Comparison of ENCODE assay signal across 13 cellular contexts in the genomic region with DNA sequence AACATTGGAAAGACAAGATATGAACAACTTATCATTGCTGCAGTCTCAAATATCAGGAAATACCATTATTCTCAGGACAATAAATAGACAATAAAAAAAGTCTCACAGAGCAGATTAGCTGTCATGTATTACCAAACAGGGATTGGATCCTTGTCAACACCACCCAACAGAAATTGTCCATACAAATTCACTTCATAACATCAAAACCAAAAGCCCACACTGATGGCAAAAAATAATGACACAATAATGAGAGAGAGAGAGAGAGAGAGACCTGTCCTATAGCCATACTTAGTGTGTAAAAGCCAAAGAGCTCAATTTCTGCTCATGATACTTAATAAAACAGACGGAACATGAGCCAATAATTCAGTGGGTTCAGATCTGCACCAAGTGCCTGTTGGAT.
DNase-seq lines count a peak whose midpoint lies in the region; ATAC-seq and TF ChIP-seq lines count a peak whose summit lies in the region.
"Had no signal": no experiment of that assay in that cellular context is flagged by ENCODE, and none has a peak within 500 bp of the region (broad histone marks: within the 10 kb centered on the region; RNA-seq: fewer than 3 reads in every experiment).

No MANE protein-coding gene starts in this region.

- no peaks in the 10 kb centered on the region for H3K27me3 ChIP-seq in CD4-positive, alpha-beta memory T cell (ENCODE audit: insufficient read depth, low read length)

- H3K27ac Mint-ChIP-seq in activated CD8-positive, alpha-beta T cell treated with anti-CD3 and anti-CD28 coated beads, Interleukin-2, amount 10 ng/mL, durations not matched to agents 7 days and 5 days = peak overlapping the region; percentile 55
- H3K27ac Mint-ChIP-seq in activated CD8-positive, alpha-beta T cell treated with anti-CD3 and anti-CD28 coated beads for 36 hours = no peak overlapping the region
- H3K27ac Mint-ChIP-seq in CD4-positive, alpha-beta memory T cell = peak overlapping the region; percentile 53 to 98 (median 82)
- peak overlapping the region; percentile 3 for H3K27ac Mint-ChIP-seq in activated T-helper 1 cell treated with anti-CD3 and anti-CD28 coated beads, Interleukin-12 subunit alpha, Interleukin-12 subunit beta, Interleukin-2, Interleukin-4 antibody, amounts not matched to agents 30 ng/mL and 10 ng/mL and 1 ng/mL, durations not matched to agents 14 hours and 24 hours and 36 hours
- peak overlapping the region; percentile 21 to 100 for H3K27ac Mint-ChIP-seq in natural killer cell

- CTCF ChIA-PET in activated CD8-positive, alpha-beta T cell treated with anti-CD3 and anti-CD28 coated beads, Interleukin-2, amount 10 ng/mL, durations not matched to agents 7 days and 5 days (lab: Charles Lee) = interaction anchor here (1.7 kb wide), 1 partner anchor 12 kb away, joined by 4 read pairs; no protein-coding TSS in a partner anchor
- CTCF ChIA-PET in activated CD8-positive, alpha-beta T cell treated with anti-CD3 and anti-CD28 coated beads for 36 hours (lab: Charles Lee) = no interaction called here
- CTCF ChIA-PET in CD4-positive, alpha-beta memory T cell (lab: Charles Lee; ENCODE audit: partially characterized antibody) = interaction anchor here (1.8 to 1.9 kb wide), 2 partner anchors 13 to 15 kb away, joined by 4 to 7 read pairs; no protein-coding TSS in a partner anchor

- H3K9me3 ChIP-seq in CD4-positive, alpha-beta memory T cell (ENCODE audit: control insufficient read depth in 1 of 2, low read length in 2 of 2) = no peaks in the 10 kb centered on the region
- H3K9me3 ChIP-seq: A549 had no signal

- H3K4me3 ChIP-seq in CD4-positive, alpha-beta memory T cell (ENCODE audit: low read length in 2 of 2) = no peak overlapping the region
- H3K4me3 ChIP-seq: A549 had no signal

- no peak overlapping the region for H3K27ac ChIP-seq in CD4-positive, alpha-beta memory T cell (ENCODE audit: low read depth, low read length)
- H3K27ac ChIP-seq: A549, RWPE1 had no signal

- TF ChIP-seq CTCF in activated CD8-positive, alpha-beta T cell treated with anti-CD3 and anti-CD28 coated beads for 36 hours (IDR thresholded peaks at IDR 0.05) = no peak
- TF ChIP-seq CTCF in natural killer cell (IDR thresholded peaks at IDR 0.05) = no peak

- peaks cover 48% of the 10 kb centered on the region for H3K4me1 Mint-ChIP-seq in activated CD8-positive, alpha-beta T cell treated with anti-CD3 and anti-CD28 coated beads, Interleukin-2, amount 10 ng/mL, durations not matched to agents 7 days and 5 days (ENCODE audit: low read depth)
- peaks cover 27% of the 10 kb centered on the region for H3K4me1 Mint-ChIP-seq in activated CD8-positive, alpha-beta T cell treated with anti-CD3 and anti-CD28 coated beads for 36 hours (ENCODE audit: low read depth)
- peaks cover 23 to 41% (median 31%) of the 10 kb centered on the region in 4 donors for H3K4me1 Mint-ChIP-seq in CD4-positive, alpha-beta memory T cell
- peaks cover 30% of the 10 kb centered on the region for H3K4me1 Mint-ChIP-seq in activated T-helper 1 cell treated with anti-CD3 and anti-CD28 coated beads, Interleukin-12 subunit alpha, Interleukin-12 subunit beta, Interleukin-2, Interleukin-4 antibody, amounts not matched to agents 30 ng/mL and 10 ng/mL and 1 ng/mL, durations not matched to agents 14 hours and 24 hours and 36 hours (ENCODE audit: low read depth)
- H3K4me1 Mint-ChIP-seq in natural killer cell = peaks cover 12 to 50% of the 10 kb centered on the region in 2 donors

- no peaks in the 10 kb centered on the region for H3K36me3 ChIP-seq in CD4-positive, alpha-beta memory T cell (ENCODE audit: insufficient read depth, low read length)

- no peak overlapping the region for H3K4me3 Mint-ChIP-seq in activated CD8-positive, alpha-beta T cell treated with anti-CD3 and anti-CD28 coated beads, Interleukin-2, amount 10 ng/mL, durations not matched to agents 7 days and 5 days
- no peak overlapping the region for H3K4me3 Mint-ChIP-seq in activated CD8-positive, alpha-beta T cell treated with anti-CD3 and anti-CD28 coated beads for 36 hours
- peak overlapping the region in 4 of 8 donors; percentile 1 to 61 (median 20) for H3K4me3 Mint-ChIP-seq in CD4-positive, alpha-beta memory T cell
- H3K4me3 Mint-ChIP-seq in activated T-helper 1 cell treated with anti-CD3 and anti-CD28 coated beads, Interleukin-12 subunit alpha, Interleukin-12 subunit beta, Interleukin-2, Interleukin-4 antibody, amounts not matched to agents 30 ng/mL and 10 ng/mL and 1 ng/mL, durations not matched to agents 14 hours and 24 hours and 36 hours = no peak overlapping the region
- peak overlapping the region; percentile 2 for H3K4me3 Mint-ChIP-seq in natural killer cell

- POLR2A ChIA-PET in activated CD8-positive, alpha-beta T cell treated with anti-CD3 and anti-CD28 coated beads, Interleukin-2, amount 10 ng/mL, durations not matched to agents 7 days and 5 days (lab: Charles Lee) = interaction anchor here (0.8 to 1.0 kb wide), 2 partner anchors 11 to 13 kb away, joined by 3 to 5 read pairs; no protein-coding TSS in a partner anchor
- POLR2A ChIA-PET in activated CD8-positive, alpha-beta T cell treated with anti-CD3 and anti-CD28 coated beads for 36 hours (lab: Charles Lee) = interaction anchor here (6.2 kb wide), 1 partner anchor 12 kb away, joined by 82 read pairs; no protein-coding TSS in a partner anchor
- POLR2A ChIA-PET in CD4-positive, alpha-beta memory T cell (lab: Charles Lee; ENCODE audit: partially characterized antibody) = interaction anchor here (4.5 kb wide), 1 partner anchor 12 kb away, joined by 98 read pairs; no protein-coding TSS in a partner anchor

- no peaks in the 10 kb centered on the region for H3K9me3 Mint-ChIP-seq in activated CD8-positive, alpha-beta T cell treated with anti-CD3 and anti-CD28 coated beads, Interleukin-2, amount 10 ng/mL, durations not matched to agents 7 days and 5 days (ENCODE audit: insufficient read depth)
- H3K9me3 Mint-ChIP-seq in activated CD8-positive, alpha-beta T cell treated with anti-CD3 and anti-CD28 coated beads for 36 hours = no peaks in the 10 kb centered on the region
- peaks cover 0 to 2% (median 0%) of the 10 kb centered on the region in 8 donors for H3K9me3 Mint-ChIP-seq in CD4-positive, alpha-beta memory T cell
- no peaks in the 10 kb centered on the region for H3K9me3 Mint-ChIP-seq in activated T-helper 1 cell treated with anti-CD3 and anti-CD28 coated beads, Interleukin-12 subunit alpha, Interleukin-12 subunit beta, Interleukin-2, Interleukin-4 antibody, amounts not matched to agents 30 ng/mL and 10 ng/mL and 1 ng/mL, durations not matched to agents 14 hours and 24 hours and 36 hours
- H3K9me3 Mint-ChIP-seq in natural killer cell = no peaks in the 10 kb centered on the region

- H3K4me1 ChIP-seq in CD4-positive, alpha-beta memory T cell (ENCODE audit: insufficient read depth, low read length) = peaks cover 30% of the 10 kb centered on the region

- no peaks in the 10 kb centered on the region for H3K27me3 Mint-ChIP-seq in activated CD8-positive, alpha-beta T cell treated with anti-CD3 and anti-CD28 coated beads, Interleukin-2, amount 10 ng/mL, durations not matched to agents 7 days and 5 days (ENCODE audit: low read depth)
- no peaks in the 10 kb centered on the region for H3K27me3 Mint-ChIP-seq in activated CD8-positive, alpha-beta T cell treated with anti-CD3 and anti-CD28 coated beads for 36 hours
- H3K27me3 Mint-ChIP-seq in CD4-positive, alpha-beta memory T cell = no peaks in the 10 kb centered on the region
- H3K27me3 Mint-ChIP-seq in activated T-helper 1 cell treated with anti-CD3 and anti-CD28 coated beads, Interleukin-12 subunit alpha, Interleukin-12 subunit beta, Interleukin-2, Interleukin-4 antibody, amounts not matched to agents 30 ng/mL and 10 ng/mL and 1 ng/mL, durations not matched to agents 14 hours and 24 hours and 36 hours (ENCODE audit: insufficient read depth) = no peaks in the 10 kb centered on the region
- H3K27me3 Mint-ChIP-seq in natural killer cell (ENCODE audit: low read depth in 2 of 2) = no peaks in the 10 kb centered on the region

- intact Hi-C loops in activated CD8-positive, alpha-beta T cell treated with anti-CD3 and anti-CD28 coated beads for 36 hours (cut with micrococcal nuclease) = no loop called here
- intact Hi-C loops in CD4-positive, alpha-beta memory T cell (cut with micrococcal nuclease) = no loop called here
- intact Hi-C loops in activated T-helper 1 cell treated with anti-CD3 and anti-CD28 coated beads, Interleukin-12 subunit alpha, Interleukin-12 subunit beta, Interleukin-2, Interleukin-4 antibody, amounts not matched to agents 30 ng/mL and 10 ng/mL and 1 ng/mL, durations not matched to agents 14 hours and 24 hours and 36 hours (cut with micrococcal nuclease) = no loop called here
- intact Hi-C loops in natural killer cell (cut with micrococcal nuclease) = loop anchor here (10.0 kb wide), 1 partner anchor 48 kb away; no protein-coding TSS in a partner anchor

- no peaks in the 10 kb centered on the region for H3K36me3 Mint-ChIP-seq in activated CD8-positive, alpha-beta T cell treated with anti-CD3 and anti-CD28 coated beads, Interleukin-2, amount 10 ng/mL, durations not matched to agents 7 days and 5 days (ENCODE audit: low read depth)
- no peaks in the 10 kb centered on the region for H3K36me3 Mint-ChIP-seq in activated CD8-positive, alpha-beta T cell treated with anti-CD3 and anti-CD28 coated beads for 36 hours (ENCODE audit: low read depth)
- peaks cover 0 to 4% of the 10 kb centered on the region in 2 donors for H3K36me3 Mint-ChIP-seq in CD4-positive, alpha-beta memory T cell
- H3K36me3 Mint-ChIP-seq in activated T-helper 1 cell treated with anti-CD3 and anti-CD28 coated beads, Interleukin-12 subunit alpha, Interleukin-12 subunit beta, Interleukin-2, Interleukin-4 antibody, amounts not matched to agents 30 ng/mL and 10 ng/mL and 1 ng/mL, durations not matched to agents 14 hours and 24 hours and 36 hours (ENCODE audit: low read depth) = no peaks in the 10 kb centered on the region
- H3K36me3 Mint-ChIP-seq in natural killer cell = no peaks in the 10 kb centered on the region

- no peak for DNase-seq in activated CD8-positive, alpha-beta T cell treated with anti-CD3 and anti-CD28 coated beads, Interleukin-2, amount 10 ng/mL, durations not matched to agents 7 days and 5 days
- DNase-seq in activated CD8-positive, alpha-beta T cell treated with anti-CD3 and anti-CD28 coated beads for 36 hours = no peak
- no peak for DNase-seq in CD4-positive, alpha-beta memory T cell
- no peak for DNase-seq in activated T-helper 1 cell treated with anti-CD3 and anti-CD28 coated beads, Interleukin-12 subunit alpha, Interleukin-12 subunit beta, Interleukin-2, Interleukin-4 antibody, amounts not matched to agents 30 ng/mL and 10 ng/mL and 1 ng/mL, durations not matched to agents 14 hours and 24 hours and 36 hours (ENCODE audit: low spot score)
- DNase-seq in natural killer cell = no peak
- no peak for DNase-seq in NCI-H82 treated with DMSO at 0.1 percent for 48 hours (lab: John Stamatoyannopoulos, UW; ENCODE audit: unreplicated experiment)
- DNase-seq: HCEC 1CT, KBM-7, NCI-H1092 treated with DMSO at 0.1 percent for 48 hours, NCI-H1694 had no signal

- ATAC-seq in activated CD8-positive, alpha-beta T cell treated with anti-CD3 and anti-CD28 coated beads, Interleukin-2, amount 10 ng/mL, durations not matched to agents 7 days and 5 days = no peak
- no peak for ATAC-seq in activated CD8-positive, alpha-beta T cell treated with anti-CD3 and anti-CD28 coated beads for 36 hours
- ATAC-seq in natural killer cell = no peak
- no peak for ATAC-seq in HG02938 (IDR thresholded peaks at IDR 0.05; ENCODE audit: unreplicated experiment)
- ATAC-seq: A549 had no signal
